Comparison of ENCODE assay signal across 26 cellular contexts in genomic region chr10:120431356-120431755, GRCh38. TPM values are rescaled to one million over a fixed set of nuclear protein-coding genes. Genes with fewer than 3 reads are reported as not detected.
"Had no signal": no experiment of that assay in that cellular context is flagged by ENCODE, and none has a peak within 500 bp of the region (broad histone marks: within the 10 kb centered on the region; RNA-seq: fewer than 3 reads in every experiment).

No MANE protein-coding gene starts in this region.

- H3K9me3 Mint-ChIP-seq: activated B cell treated with CpG ODN at 0.5 μM for 24 hours; activated naive CD4-positive, alpha-beta T cell treated with anti-CD3 and anti-CD28 coated beads for 36 hours; activated T-cell treated with anti-CD3 and anti-CD28 coated beads, Interleukin-2, amount 50 U/mL, for 72 hours; central memory CD8-positive, alpha-beta T cell; dendritic cell treated with granulocyte-macrophage colony-stimulating factor and Interleukin-4, amounts not matched to agents 40 ng/mL and 50 ng/mL, for 4 days; mesothelial cell of epicardium; nephron progenitor cell; T-helper 1 cell treated with Interleukin-12 subunit alpha and Interleukin-12 subunit beta and Interleukin-4 antibody, amounts not matched to agents 30 μg/mL and 1 μg/mL, for 36 hours had no signal

- H3K4me1 Mint-ChIP-seq: activated B cell treated with CpG ODN at 0.5 μM for 24 hours; central memory CD8-positive, alpha-beta T cell; mesothelial cell of epicardium; naive B cell had no signal

- H3K36me3 ChIP-seq: breast epithelium, esophagus squamous epithelium, neutrophil, right lobe of liver, transverse colon had no signal

- ATAC-seq: activated naive CD8-positive, alpha-beta T cell treated with anti-CD3 and anti-CD28 coated beads, Interleukin-2, amount 50 U/mL, for 24 hours; activated T-cell treated with anti-CD3 and anti-CD28 coated beads, Interleukin-2, amount 50 U/mL, for 72 hours; left cardiac atrium; left ventricle myocardium superior; right lobe of liver had no signal

- DNase-seq: activated B cell treated with CpG ODN at 0.5 μM for 24 hours; activated CD4-positive, alpha-beta T cell treated with anti-CD3 and anti-CD28 coated beads, Interleukin-2, amount 50 U/mL, for 1 hour; activated naive CD4-positive, alpha-beta T cell treated with anti-CD3 and anti-CD28 coated beads for 36 hours; activated naive CD8-positive, alpha-beta T cell treated with anti-CD3 and anti-CD28 coated beads, Interleukin-2, amount 50 U/mL, for 24 hours; activated T-cell treated with anti-CD3 and anti-CD28 coated beads for 4 hours; activated T-cell treated with anti-CD3 and anti-CD28 coated beads, Interleukin-2, amount 50 U/mL, for 72 hours; amygdala; esophagus squamous epithelium; islet precursor cell; left cardiac atrium; left ventricle myocardium superior; naive B cell; nephron progenitor cell; right lobe of liver; stimulated activated CD4-positive, alpha-beta T cell treated with anti-CD3 and anti-CD28 coated beads, Interleukin-2, amount 100 ng/mL, for 48 hours; stimulated activated naive CD4-positive, alpha-beta T cell treated with Interleukin-2 at 50 U/mL for 16 hours; transverse colon had no signal

- H3K4me1 ChIP-seq: breast epithelium, esophagus squamous epithelium, right lobe of liver, transverse colon had no signal

- H3K4me3 ChIP-seq: breast epithelium, esophagus squamous epithelium, right lobe of liver, transverse colon had no signal

- H3K9me3 ChIP-seq: breast epithelium, esophagus squamous epithelium, neutrophil, right lobe of liver, transverse colon had no signal

- H3K27ac ChIP-seq: breast epithelium, epithelial cell of prostate, esophagus squamous epithelium, neutrophil, right lobe of liver, transverse colon had no signal

- H3K4me3 Mint-ChIP-seq: activated B cell treated with CpG ODN at 0.5 μM for 24 hours; activated naive CD4-positive, alpha-beta T cell treated with anti-CD3 and anti-CD28 coated beads for 36 hours; activated naive CD8-positive, alpha-beta T cell treated with anti-CD3 and anti-CD28 coated beads, Interleukin-2, amount 50 U/mL, for 24 hours; activated T-cell treated with anti-CD3 and anti-CD28 coated beads, Interleukin-2, amount 50 U/mL, for 72 hours; central memory CD8-positive, alpha-beta T cell; dendritic cell treated with granulocyte-macrophage colony-stimulating factor and Interleukin-4, amounts not matched to agents 40 ng/mL and 50 ng/mL, for 4 days; mesothelial cell of epicardium; nephron progenitor cell; T-helper 1 cell treated with Interleukin-12 subunit alpha and Interleukin-12 subunit beta and Interleukin-4 antibody, amounts not matched to agents 30 μg/mL and 1 μg/mL, for 36 hours had no signal

- H3K36me3 Mint-ChIP-seq: mesothelial cell of epicardium, naive B cell had no signal

- H3K27ac Mint-ChIP-seq: activated B cell treated with CpG ODN at 0.5 μM for 24 hours; activated naive CD4-positive, alpha-beta T cell treated with anti-CD3 and anti-CD28 coated beads for 36 hours; activated naive CD8-positive, alpha-beta T cell treated with anti-CD3 and anti-CD28 coated beads, Interleukin-2, amount 50 U/mL, for 24 hours; activated T-cell treated with anti-CD3 and anti-CD28 coated beads, Interleukin-2, amount 50 U/mL, for 72 hours; dendritic cell treated with granulocyte-macrophage colony-stimulating factor and Interleukin-4, amounts not matched to agents 40 ng/mL and 50 ng/mL, for 4 days; mesothelial cell of epicardium; naive B cell; nephron progenitor cell; progenitor cell of endocrine pancreas; T-helper 1 cell treated with Interleukin-12 subunit alpha and Interleukin-12 subunit beta and Interleukin-4 antibody, amounts not matched to agents 30 μg/mL and 1 μg/mL, for 36 hours had no signal

- FAIRE-seq: frontal cortex had no signal

- H3K27me3 ChIP-seq: right lobe of liver had no signal

RNA-seq across cellular contexts. Expression of gene PLPP4, which starts 25.7 kb away (rescaled TPM):
- total RNA-seq: activated B cell treated with CpG ODN at 0.5 μM for 24 hours; activated naive CD4-positive, alpha-beta T cell treated with anti-CD3 and anti-CD28 coated beads for 36 hours; activated T-cell treated with anti-CD3 and anti-CD28 coated beads, Interleukin-2, amount 50 U/mL, for 72 hours; breast epithelium; left cardiac atrium; left ventricle myocardium superior; progenitor cell of endocrine pancreas had no signal
